ENCODE assay signal across 25 cellular contexts in the genomic region with DNA sequence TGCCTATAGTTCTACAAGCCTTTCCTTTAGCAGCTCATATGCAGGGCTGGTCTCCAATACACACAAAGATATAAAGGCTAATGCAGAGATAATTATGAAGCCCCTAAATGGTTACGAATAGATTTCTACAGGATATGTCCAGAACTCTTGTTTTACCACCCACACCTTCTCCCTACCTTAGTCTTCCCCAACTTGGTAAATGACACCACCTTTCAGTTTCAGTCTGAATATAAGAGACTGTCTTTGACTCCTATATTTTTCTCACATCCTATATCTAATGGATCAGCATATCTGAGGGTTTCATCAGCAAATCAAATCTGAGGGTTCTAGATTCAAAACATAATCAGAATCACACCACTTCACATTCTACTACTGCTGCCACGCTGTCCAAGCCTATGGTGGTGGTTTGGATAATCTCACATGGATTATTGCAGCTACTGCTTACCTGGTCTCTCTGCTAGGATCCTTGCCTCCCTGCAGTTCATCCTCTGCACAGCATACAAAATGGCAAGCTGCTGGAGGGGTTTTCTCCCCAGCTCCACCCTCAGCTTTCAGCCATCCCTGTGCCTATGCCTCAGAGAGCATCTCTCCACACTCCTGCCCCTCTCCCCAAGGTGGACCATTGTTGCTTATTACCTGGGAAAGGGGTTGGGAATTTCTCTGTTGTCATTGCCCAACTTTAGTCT.
A peak's percentile ranks its signal among the peaks of the same experiment; 100 is the strongest.
DNase-seq lines count a peak whose midpoint lies in the region; ATAC-seq, FAIRE-seq and TF ChIP-seq lines count a peak whose summit lies in the region.
"Had no signal": no experiment of that assay in that cellular context is flagged by ENCODE, and none has a peak within 500 bp of the region (broad histone marks: within the 10 kb centered on the region; RNA-seq: fewer than 3 reads in every experiment).

No MANE protein-coding gene starts in this region.

- H2BK20ac ChIP-seq in H1 (ENCODE audit: low read length): no peak overlapping the region

- TF ChIP-seq CTCF in GM23338 (conservative IDR thresholded peaks at IDR 0.05; ENCODE audit: low read depth in 2 of 2) (no peak), H1 (IDR thresholded peaks at IDR 0.05; ENCODE audit: control extremely low read depth in 1 of 3, insufficient read depth in 1 of 3, low read depth in 1 of 3, low read length in 3 of 3) (no peak), body of pancreas (IDR thresholded peaks at IDR 0.05) (no peak)

- H3K4me1 ChIP-seq in GM23338 (ENCODE audit: insufficient read depth) (peaks cover 7% of the 10 kb centered on the region; the same call in 1 of the 2 replicates), H1 (replicated peaks in 1 of 4; ENCODE audit: control insufficient read depth in 3 of 4, insufficient read depth in 4 of 4, low read length in 3 of 4) (peaks cover 0 to 9% (median 0%) of the 10 kb centered on the region in 4 experiments; a peak in 3 of 7 replicates), body of pancreas (peaks cover 27% of the 10 kb centered on the region)

- no peak overlapping the region for H2BK15ac ChIP-seq in H1 (ENCODE audit: low read length)

- no peak overlapping the region for H2BK12ac ChIP-seq in H1 (ENCODE audit: low read depth, low read length)

- no peak overlapping the region for H2AK5ac ChIP-seq in H1 (ENCODE audit: low read depth, low read length)

- no peaks in the 10 kb centered on the region for H3K79me2 ChIP-seq in GM23338 (replicated peaks; ENCODE audit: insufficient read depth)
- no peaks in the 10 kb centered on the region for H3K79me2 ChIP-seq in H1 (ENCODE audit: control insufficient read depth in 1 of 2, insufficient read depth in 2 of 2, low read length in 2 of 2)

- peak overlapping the region; percentile 23; the same call in 1 of the 2 replicates for H4K8ac ChIP-seq in H1 (ENCODE audit: extremely low read depth, insufficient read depth, low read length)

- no peak for TF ChIP-seq RAD21 in H1 (IDR thresholded peaks at IDR 0.05 in 1 of 2, conservative IDR thresholded peaks at IDR 0.05 in 1 of 2; ENCODE audit: low read depth in 2 of 2, low read length in 2 of 2)

- no peak overlapping the region for H3K18ac ChIP-seq in H1 (ENCODE audit: extremely low read depth, low read length)

- WGBS in H1 (ENCODE audit: extremely low coverage in 1 of 2, insufficient coverage in 1 of 2, insufficient read length in 1 of 2, insufficient replicate concordance in 2 of 2, low coverage in 1 of 2, low lambda C conversion rate in 2 of 2, missing lambda C conversion rate in 1 of 2), 2 experiments: 89% methylated on average over 2 of the region's 2 CpGs; no CpG with 5 or more reads in 1 of the 2 experiments
- WGBS in body of pancreas, 2 donors: 92 to 94% methylated on average over 2 of the region's 2 CpGs

- H3K27me3 ChIP-seq in GM23338 (ENCODE audit: insufficient read depth): no peaks in the 10 kb centered on the region
- H3K27me3 ChIP-seq in H1 (replicated peaks in 1 of 4; ENCODE audit: control insufficient read depth in 3 of 4, extremely low read depth in 1 of 4, insufficient read depth in 3 of 4, low read length in 3 of 4): 0 out of 7 replicates have a peak, but pooled peaks cover 0 to 3% (median 0%) of the 10 kb centered on the region in 4 experiments
- no peaks in the 10 kb centered on the region for H3K27me3 ChIP-seq in body of pancreas

- H3K36me3 ChIP-seq in GM23338 (ENCODE audit: insufficient read depth) (no peaks in the 10 kb centered on the region), H1 (ENCODE audit: control insufficient read depth in 2 of 4, insufficient read depth in 4 of 4, low read length in 3 of 4) (no peaks in the 10 kb centered on the region), body of pancreas (replicated peaks in 1 of 2; ENCODE audit: insufficient read depth in 1 of 2, low read depth in 2 of 2) (no peaks in the 10 kb centered on the region)

- ATAC-seq in GM18511 (IDR thresholded peaks at IDR 0.05; ENCODE audit: unreplicated experiment) (peak; percentile 52), GM23338 (no peak; the same call in 2 of the 3 replicates), HG03432 (IDR thresholded peaks at IDR 0.05; ENCODE audit: unreplicated experiment) (peak; percentile 61), body of pancreas (no peak), HG02970 (IDR thresholded peaks at IDR 0.05; ENCODE audit: low FRiP score, unreplicated experiment) (no peak)
- ATAC-seq: PC-3 had no signal

- CTCF ChIA-PET in H1 (lab: Charles Lee; ENCODE audit: partially characterized antibody): interaction anchor here (0.9 to 1.2 kb wide), 2 partner anchors 29 to 141 kb away, joined by 3 to 4 read pairs; no protein-coding TSS in a partner anchor

- no peaks in the 10 kb centered on the region for H3K9me2 ChIP-seq in GM23338 (ENCODE audit: insufficient read depth)

- no peak overlapping the region for H3K4ac ChIP-seq in H1 (replicated peaks; ENCODE audit: insufficient read length, low read depth, low read length)

- TF ChIP-seq POLR2A in H1 (IDR thresholded peaks at IDR 0.05; ENCODE audit: control extremely low read depth in 1 of 2, low read depth in 2 of 2, low read length in 2 of 2): no peak
- no peak for TF ChIP-seq POLR2A in body of pancreas (IDR thresholded peaks at IDR 0.05)

- no peak for FAIRE-seq in H1 (lab: Jason Lieb, UNC)
- FAIRE-seq: A204.1, G401.6 had no signal

- H4K91ac ChIP-seq in H1 (replicated peaks; ENCODE audit: insufficient read length, low read length): no peak overlapping the region

- H3K23ac ChIP-seq in H1 (ENCODE audit: insufficient read length): no peak overlapping the region

- H3K56ac ChIP-seq in H1 (replicated peaks; ENCODE audit: insufficient read length, low read depth, low read length): no peak overlapping the region

- H3K79me1 ChIP-seq in H1 (ENCODE audit: low read depth, low read length): no peaks in the 10 kb centered on the region

- no peak overlapping the region for H3K4me3 Mint-ChIP-seq in GM23338
- H3K4me3 Mint-ChIP-seq: CD8-positive, alpha-beta memory T cell had no signal

- H2BK5ac ChIP-seq in H1 (ENCODE audit: low read depth, low read length): no peak overlapping the region

- H3K36me3 Mint-ChIP-seq in GM23338 (ENCODE audit: low read depth): no peaks in the 10 kb centered on the region
- H3K36me3 Mint-ChIP-seq: CD8-positive, alpha-beta memory T cell had no signal

- no peak overlapping the region for H3K14ac ChIP-seq in H1 (ENCODE audit: insufficient read length)

- peaks cover 8% of the 10 kb centered on the region for H3K4me1 Mint-ChIP-seq in GM23338
- H3K4me1 Mint-ChIP-seq: CD8-positive, alpha-beta memory T cell had no signal

- no peak overlapping the region for H2BK120ac ChIP-seq in H1 (replicated peaks; ENCODE audit: low read depth, low read length)

- H2AFZ ChIP-seq in GM23338: no peak overlapping the region
- no peak overlapping the region for H2AFZ ChIP-seq in H1 (ENCODE audit: low read length)
- H2AFZ ChIP-seq: GM23248 had no signal

- H3K9me3 ChIP-seq in H1 (ENCODE audit: insufficient read depth in 2 of 2, low read depth in 1 of 2, low read length in 1 of 2): no peaks in the 10 kb centered on the region
- no peaks in the 10 kb centered on the region for H3K9me3 ChIP-seq in body of pancreas

- no peak overlapping the region for H4K5ac ChIP-seq in H1 (ENCODE audit: insufficient read length, low read depth, low read length)

- H3K27ac ChIP-seq in GM23338 (ENCODE audit: low read depth) (no peak overlapping the region), H1 (ENCODE audit: low read depth, low read length) (no peak overlapping the region), body of pancreas (peak overlapping the region in 1 of 4 donors; percentile 9), caudate nucleus (ENCODE audit: low read depth, low read length) (no peak overlapping the region)
- H3K27ac ChIP-seq: C4-2B, GM23248, HL-60 had no signal

- TF ChIP-seq EP300 in H1 (IDR thresholded peaks at IDR 0.05; ENCODE audit: borderline replicate concordance in 1 of 2, low read depth in 2 of 2, low read length in 2 of 2): no peak

- H3K23me2 ChIP-seq in H1 (ENCODE audit: low read depth, low read length): no peaks in the 10 kb centered on the region; the same call in 1 of the 2 replicates

- H3K9me3 Mint-ChIP-seq in GM23338: no peaks in the 10 kb centered on the region

- intact Hi-C loops in body of pancreas (cut with DNase I): no loop called here

- H4K20me1 ChIP-seq in GM23338 (replicated peaks; ENCODE audit: insufficient read depth) (no peaks in the 10 kb centered on the region), H1 (replicated peaks in 1 of 2; ENCODE audit: control insufficient read depth in 1 of 2, insufficient read depth in 2 of 2, low read length in 2 of 2) (no peaks in the 10 kb centered on the region)

- H3K27ac Mint-ChIP-seq in GM23338: 0 out of 2 replicates have a peak overlapping the region, but pooled peaks have one; percentile 56
- H3K27ac Mint-ChIP-seq: CD8-positive, alpha-beta memory T cell had no signal

- no peak overlapping the region for H3K9ac ChIP-seq in H1 (replicated peaks in 1 of 4; ENCODE audit: extremely low read depth in 1 of 4, low read depth in 3 of 4, low read length in 3 of 4)
- H3K9ac ChIP-seq: GM23248 had no signal

- no peaks in the 10 kb centered on the region for H3K27me3 Mint-ChIP-seq in GM23338 (ENCODE audit: insufficient read depth, low read depth, poor library complexity)
- H3K27me3 Mint-ChIP-seq: CD8-positive, alpha-beta memory T cell had no signal

- H3K4me2 ChIP-seq in GM23338: no peak overlapping the region
- H3K4me2 ChIP-seq in H1 (ENCODE audit: insufficient read depth in 1 of 2, low read depth in 2 of 2, low read length in 2 of 2): no peak overlapping the region

- H3F3A ChIP-seq in GM23338 (replicated peaks; ENCODE audit: low read depth): no peaks in the 10 kb centered on the region

- POLR2A ChIA-PET in H1 (lab: Charles Lee; ENCODE audit: partially characterized antibody): no interaction called here

- no peak for DNase-seq in GM23338 (ENCODE audit: low spot score)
- no peak for DNase-seq in H1 (ENCODE audit: low read depth in 1 of 2, low spot score in 2 of 2)
- DNase-seq in body of pancreas: no peak
- no peak for DNase-seq in A172 (ENCODE audit: low spot score)
- DNase-seq in caudate nucleus (lab: John Stamatoyannopoulos, UW): no peak
- DNase-seq: Calu3; CD8-positive, alpha-beta memory T cell; DMS153; GM23248; KBM-7; MM.1S; NCI-H1048; NCI-H1417 treated with DMSO at 0.1 percent for 48 hours; NCI-H187; NCI-H446; NCI-H526; Right ventricle myocardium superior had no signal

- H3K4me3 ChIP-seq in GM23338: no peak overlapping the region
- H3K4me3 ChIP-seq in H1 (ENCODE audit: extremely low read depth in 1 of 4, insufficient read depth in 2 of 4, low read depth in 3 of 4, low read length in 4 of 4): no peak overlapping the region
- H3K4me3 ChIP-seq in body of pancreas: no peak overlapping the region
- H3K4me3 ChIP-seq: GM23248 had no signal

TF ChIP-seq in H1, 55 proteins besides CTCF, POLR2A, EP300 and RAD21 (continues in another document):
- no peak for TF ChIP-seq KDM4A (IDR thresholded peaks at IDR 0.05; ENCODE audit: low read depth, low read length, severe bottlenecking)
- no peak for TF ChIP-seq FOSL1 (IDR thresholded peaks at IDR 0.05; ENCODE audit: insufficient read depth, low read depth, low read length)
- no peak for TF ChIP-seq JUND (IDR thresholded peaks at IDR 0.05; ENCODE audit: low read length)
- TF ChIP-seq SIN3A (conservative IDR thresholded peaks at IDR 0.05 in 1 of 2, IDR thresholded peaks at IDR 0.05 in 1 of 2; ENCODE audit: low read depth in 1 of 2, low read length in 2 of 2): no peak
- no peak for TF ChIP-seq BCL11A (IDR thresholded peaks at IDR 0.05; ENCODE audit: low read depth in 2 of 2, low read length in 2 of 2)
- no peak for TF ChIP-seq CHD1 (IDR thresholded peaks at IDR 0.05; ENCODE audit: low read depth, low read length)

Comparison
In these comparisons a context has a peak if more than half of its experiments do, and no peak if none do; other contexts are left out.
1. ATAC-seq: peak in GM18511 (single experiment) and HG03432 (single experiment); none in GM23338 (single experiment), body of pancreas (single experiment) and HG02970 (single experiment).